ENCODE assay signal across 16 cellular contexts in genomic region chr13:113883314-113883811, GRCh38. TPM values are rescaled to one million over a fixed set of nuclear protein-coding genes. Genes with fewer than 3 reads are reported as not detected.
DNase-seq lines count a peak whose midpoint lies in the region; ATAC-seq and TF ChIP-seq lines count a peak whose summit lies in the region.
"Had no signal": no experiment of that assay in that cellular context is flagged by ENCODE, and none has a peak within 500 bp of the region (broad histone marks: within the 10 kb centered on the region; RNA-seq: fewer than 3 reads in every experiment).

No MANE protein-coding gene starts in this region.

- H2AFZ ChIP-seq in MM.1S (ENCODE audit: low read length), result no peak overlapping the region

- no peaks in the 10 kb centered on the region for H3K9me3 Mint-ChIP-seq in activated T-cell treated with anti-CD3 and anti-CD28 coated beads, Interleukin-2, amount 50 U/mL, for 72 hours

- H3K9me3 ChIP-seq in MM.1S (replicated peaks; ENCODE audit: insufficient read depth, low read length), result no peaks in the 10 kb centered on the region
- H3K9me3 ChIP-seq in gastroesophageal sphincter, result no peaks in the 10 kb centered on the region
- no peaks in the 10 kb centered on the region for H3K9me3 ChIP-seq in suprapubic skin

- H3K4me3 Mint-ChIP-seq in activated T-cell treated with anti-CD3 and anti-CD28 coated beads, Interleukin-2, amount 50 U/mL, for 72 hours, result no peak overlapping the region

- TF ChIP-seq CTCF in MM.1S (IDR thresholded peaks at IDR 0.05; ENCODE audit: low read length) (no peak), gastroesophageal sphincter (IDR thresholded peaks at IDR 0.05) (no peak), suprapubic skin (IDR thresholded peaks at IDR 0.05) (no peak)

- H3K36me3 Mint-ChIP-seq in activated T-cell treated with anti-CD3 and anti-CD28 coated beads, Interleukin-2, amount 50 U/mL, for 72 hours (ENCODE audit: insufficient read depth in 2 of 2), result no peaks in the 10 kb centered on the region

- ATAC-seq in gastroesophageal sphincter, result no peak
- no peak for ATAC-seq in activated T-cell treated with anti-CD3 and anti-CD28 coated beads, Interleukin-2, amount 50 U/mL, for 72 hours (replicated peaks in 1 of 2)

- H3K27me3 ChIP-seq in MM.1S (replicated peaks; ENCODE audit: insufficient read depth, low read length) (no peaks in the 10 kb centered on the region), gastroesophageal sphincter (no peaks in the 10 kb centered on the region), suprapubic skin (no peaks in the 10 kb centered on the region)
- H3K27me3 ChIP-seq: BLaER1 treated with 17β-estradiol and CSF1 and Interleukin-3, amounts not matched to agents 10 nM and 100 nM had no signal

- H3K79me2 ChIP-seq in MM.1S (ENCODE audit: low read length), result peaks cover 3% of the 10 kb centered on the region; the same call in 1 of the 2 replicates

- H3K4me1 ChIP-seq in MM.1S (ENCODE audit: low read length) (peaks cover 63% of the 10 kb centered on the region), gastroesophageal sphincter (peaks cover 0 to 68% (median 26%) of the 10 kb centered on the region in 3 donors), suprapubic skin (peaks cover 38% of the 10 kb centered on the region)

- H3K4me3 ChIP-seq in MM.1S (ENCODE audit: low read length) (no peak overlapping the region), gastroesophageal sphincter (no peak overlapping the region), suprapubic skin (no peak overlapping the region)
- H3K4me3 ChIP-seq: BLaER1 treated with 17β-estradiol and CSF1 and Interleukin-3, amounts not matched to agents 10 nM and 100 nM had no signal

- H4K20me1 ChIP-seq in MM.1S (ENCODE audit: insufficient read depth, low read length), result no peaks in the 10 kb centered on the region
- H4K20me1 ChIP-seq: BLaER1 treated with 17β-estradiol and CSF1 and Interleukin-3, amounts not matched to agents 10 nM and 100 nM had no signal

- peaks cover 41% of the 10 kb centered on the region for H3F3A ChIP-seq in MM.1S (ENCODE audit: insufficient read depth, low read length)

- no peaks in the 10 kb centered on the region for H3K27me3 Mint-ChIP-seq in activated T-cell treated with anti-CD3 and anti-CD28 coated beads, Interleukin-2, amount 50 U/mL, for 72 hours (ENCODE audit: low read depth)

- H3K27ac ChIP-seq in MM.1S (ENCODE audit: low read length), result peak overlapping the region; percentile 97; the same call in 1 of the 2 replicates
- H3K27ac ChIP-seq in gastroesophageal sphincter, result peak overlapping the region in 3 of 4 donors; percentile 81 to 87 (median 83)
- H3K27ac ChIP-seq in suprapubic skin, result no peak overlapping the region
- H3K27ac ChIP-seq: BLaER1 treated with 17β-estradiol and CSF1 and Interleukin-3, amounts not matched to agents 10 nM and 100 nM had no signal

- no peak overlapping the region for H3K9ac ChIP-seq in MM.1S (ENCODE audit: low read length)
- H3K9ac ChIP-seq: BLaER1 treated with 17β-estradiol and CSF1 and Interleukin-3, amounts not matched to agents 10 nM and 100 nM had no signal

- no peaks in the 10 kb centered on the region for H3K9me2 ChIP-seq in MM.1S (replicated peaks; ENCODE audit: insufficient read depth, low read length)

- WGBS in gastroesophageal sphincter (ENCODE audit: low coverage in 1 of 2), 2 donors, result 96 to 100% methylated on average over 4 to 9 of the region's 50 CpGs
- WGBS in suprapubic skin, result 96% methylated on average over 50 of the region's 50 CpGs

- TF ChIP-seq EP300 in gastroesophageal sphincter (IDR thresholded peaks at IDR 0.05), result no peak
- no peak for TF ChIP-seq EP300 in suprapubic skin (IDR thresholded peaks at IDR 0.05)

- H3K27ac Mint-ChIP-seq in activated T-cell treated with anti-CD3 and anti-CD28 coated beads, Interleukin-2, amount 50 U/mL, for 72 hours, result no peak overlapping the region

- H3K4me1 Mint-ChIP-seq in activated T-cell treated with anti-CD3 and anti-CD28 coated beads, Interleukin-2, amount 50 U/mL, for 72 hours (ENCODE audit: low read depth), result peaks cover 18% of the 10 kb centered on the region

- peak overlapping the region; percentile 83; the same call in 1 of the 2 replicates for H3K4me2 ChIP-seq in MM.1S (ENCODE audit: low read depth, low read length)

- DNase-seq in activated effector memory CD4-positive, alpha-beta T cell treated with anti-CD3 and anti-CD28 coated beads, Interleukin-2, amount 50 U/mL, for 16 hours, result peak; percentile 56
- no peak for DNase-seq in activated effector memory CD4-positive, alpha-beta T cell treated with Interleukin-2 at 50 U/mL for 16 hours
- DNase-seq in MM.1S, result no peak
- peak; percentile 57 to 74 for DNase-seq in suprapubic skin (ENCODE audit: low spot score in 2 of 2)
- DNase-seq in C1 segment of cervical spinal cord (lab: John Stamatoyannopoulos, UW), result no peak
- no peak for DNase-seq in activated T-cell treated with anti-CD3 and anti-CD28 coated beads, Interleukin-2, amount 50 U/mL, for 72 hours
- DNase-seq in SW 1271 (lab: John Stamatoyannopoulos, UW), result no peak
- DNase-seq: DND-41, HCEC 1CT, KG1, NCI-H1436 treated with DMSO at 0.1 percent for 48 hours, NCI-H2081, NCI-H510A, NCI-H82 had no signal

- no peak for TF ChIP-seq POLR2A in gastroesophageal sphincter (IDR thresholded peaks at IDR 0.05)
- TF ChIP-seq POLR2A in suprapubic skin (IDR thresholded peaks at IDR 0.05), result no peak

- H3K36me3 ChIP-seq in MM.1S (replicated peaks; ENCODE audit: insufficient read depth, low read length), result no peaks in the 10 kb centered on the region
- no peaks in the 10 kb centered on the region for H3K36me3 ChIP-seq in gastroesophageal sphincter
- no peaks in the 10 kb centered on the region for H3K36me3 ChIP-seq in suprapubic skin
- H3K36me3 ChIP-seq: BLaER1 treated with 17β-estradiol and CSF1 and Interleukin-3, amounts not matched to agents 10 nM and 100 nM had no signal

RNA-seq across cellular contexts. Expression of gene GAS6, which starts 19.5 kb away (rescaled TPM):
- total RNA-seq in gastroesophageal sphincter (100 to 1,000 TPM; 132 to 392 (median 217) TPM), suprapubic skin (100 to 1,000 TPM; 175 to 286 (median 224) TPM)
- 1 to 10 TPM in 1 of 2 donors, under 1 TPM in 1; 0.46 to 1.5 TPM for total RNA-seq in activated T-cell treated with anti-CD3 and anti-CD28 coated beads, Interleukin-2, amount 50 U/mL, for 72 hours

Comparison
In these comparisons a context has a peak if more than half of its experiments do, and no peak if none do; other contexts are left out.
1. DNase-seq: peak in activated effector memory CD4-positive, alpha-beta T cell treated with anti-CD3 and anti-CD28 coated beads, Interleukin-2, amount 50 U/mL, for 16 hours (single experiment) and suprapubic skin (2 of 2); none in activated effector memory CD4-positive, alpha-beta T cell treated with Interleukin-2 at 50 U/mL for 16 hours (single experiment), MM.1S (single experiment), C1 segment of cervical spinal cord (0 of 14), activated T-cell treated with anti-CD3 and anti-CD28 coated beads, Interleukin-2, amount 50 U/mL, for 72 hours (0 of 2) and SW 1271 (0 of 2).
2. RNA of gene GAS6, which starts 19.5 kb away (total RNA-seq): 132 to 392 TPM in gastroesophageal sphincter and 175 to 286 TPM in suprapubic skin; 0.46 to 1.5 TPM in activated T-cell treated with anti-CD3 and anti-CD28 coated beads, Interleukin-2, amount 50 U/mL, for 72 hours; every median in the first group is over 10 times any median in the second.